8 cellular contexts compared by ENCODE assay signal in genomic region chr14:79084861-79085260, GRCh38.
"Had no signal": no experiment of that assay in that cellular context is flagged by ENCODE, and none has a peak within 500 bp of the region (broad histone marks: within the 10 kb centered on the region; RNA-seq: fewer than 3 reads in every experiment).

No MANE protein-coding gene starts in this region.

- ATAC-seq: HCT116, K562 had no signal

- H3K4me3 Mint-ChIP-seq: HFFc6 had no signal

- H3K27ac Mint-ChIP-seq: HFFc6 had no signal

- H3K9me3 ChIP-seq: HAP-1 had no signal

- DNase-seq: GM23248, GOT3, H7, HFFc6, IMR-90 had no signal
